ENCODE assay signal across 19 cellular contexts in genomic region chr16:67403976-67404555, GRCh38. TPM values are rescaled to one million over a fixed set of nuclear protein-coding genes. Genes with fewer than 3 reads are reported as not detected.
DNase-seq lines count a peak whose midpoint lies in the region; ATAC-seq and TF ChIP-seq lines count a peak whose summit lies in the region.
"Had no signal": no experiment of that assay in that cellular context is flagged by ENCODE, and none has a peak within 500 bp of the region (broad histone marks: within the 10 kb centered on the region; RNA-seq: fewer than 3 reads in every experiment).

No MANE protein-coding gene starts in this region.

- TF ChIP-seq CTCF in upper lobe of right lung (IDR thresholded peaks at IDR 0.05): no peak
- TF ChIP-seq CTCF in BE2C (IDR thresholded peaks at IDR 0.05; ENCODE audit: low read depth, low read length): no peak

- H3K36me3 Mint-ChIP-seq in T-helper 2 cell treated with Interferon-gamma antibody and Interleukin-4, amounts not matched to agents 5 μg/mL and 100 μg/mL, for 36 hours (ENCODE audit: low read depth): no peaks in the 10 kb centered on the region
- H3K36me3 Mint-ChIP-seq: CD14-positive monocyte had no signal

- H3K9me3 ChIP-seq in mucosa of stomach (ENCODE audit: control insufficient read depth, low read length) (no peaks in the 10 kb centered on the region), upper lobe of right lung (no peaks in the 10 kb centered on the region), BE2C (no peaks in the 10 kb centered on the region)
- H3K9me3 ChIP-seq: adrenal gland, tibial artery had no signal

- intact Hi-C loops in upper lobe of right lung (cut with DNase I): no loop called here

- H3K27ac ChIP-seq in epithelial cell of prostate (peak overlapping the region; percentile 96), upper lobe of right lung (peak overlapping the region; percentile 55)
- H3K27ac ChIP-seq: adrenal gland, tibial artery had no signal

- peaks cover 9% of the 10 kb centered on the region for H3K27me3 Mint-ChIP-seq in T-helper 2 cell treated with Interferon-gamma antibody and Interleukin-4, amounts not matched to agents 5 μg/mL and 100 μg/mL, for 36 hours (ENCODE audit: low read depth)

- no peaks in the 10 kb centered on the region for H3K36me3 ChIP-seq in mucosa of stomach (ENCODE audit: control insufficient read depth, insufficient read depth, low read length)
- H3K36me3 ChIP-seq in upper lobe of right lung: no peaks in the 10 kb centered on the region
- H3K36me3 ChIP-seq in BE2C: no peaks in the 10 kb centered on the region
- H3K36me3 ChIP-seq: adrenal gland had no signal

- DNase-seq in T-helper 2 cell treated with Interferon-gamma antibody and Interleukin-4, amounts not matched to agents 5 μg/mL and 100 μg/mL, for 36 hours (ENCODE audit: low spot score): no peak
- DNase-seq in T-helper 2 cell: no peak
- DNase-seq in epithelial cell of prostate (ENCODE audit: low read depth, low spot score): no peak
- DNase-seq in upper lobe of right lung: no peak
- DNase-seq in BE2C: no peak
- DNase-seq in SW480 (ENCODE audit: low spot score): no peak
- DNase-seq: adrenal gland; caudate nucleus; effector memory CD4-positive, alpha-beta T cell; hippocampal formation; NCI-H1694 treated with DMSO at 0.1 percent for 48 hours; NCI-H446 treated with DMSO at 0.1 percent for 48 hours; NK-92 treated with Interleukin-12 subunit alpha and Interleukin-12 subunit beta, amount 100 ng/mL, for 24 hours; tibial artery had no signal

- H3K4me3 Mint-ChIP-seq in T-helper 2 cell treated with Interferon-gamma antibody and Interleukin-4, amounts not matched to agents 5 μg/mL and 100 μg/mL, for 36 hours: no peak overlapping the region
- H3K4me3 Mint-ChIP-seq: CD14-positive monocyte had no signal

- H3K4me1 ChIP-seq in mucosa of stomach (ENCODE audit: control insufficient read depth, insufficient read depth, low read length): peaks cover 37% of the 10 kb centered on the region
- H3K4me1 ChIP-seq in upper lobe of right lung: peaks cover 10% of the 10 kb centered on the region
- peaks cover 17% of the 10 kb centered on the region for H3K4me1 ChIP-seq in BE2C

- H3K4me3 ChIP-seq in mucosa of stomach (ENCODE audit: low read length) (no peak overlapping the region), upper lobe of right lung (no peak overlapping the region), BE2C (ENCODE audit: low read depth, low read length) (no peak overlapping the region)
- H3K4me3 ChIP-seq: adrenal gland, tibial artery had no signal

- peaks cover 2% of the 10 kb centered on the region for H3K4me1 Mint-ChIP-seq in T-helper 2 cell treated with Interferon-gamma antibody and Interleukin-4, amounts not matched to agents 5 μg/mL and 100 μg/mL, for 36 hours (ENCODE audit: low read depth)

- peak overlapping the region; percentile 26 for H3K27ac Mint-ChIP-seq in T-helper 2 cell treated with Interferon-gamma antibody and Interleukin-4, amounts not matched to agents 5 μg/mL and 100 μg/mL, for 36 hours

- no peaks in the 10 kb centered on the region for H3K9me3 Mint-ChIP-seq in T-helper 2 cell treated with Interferon-gamma antibody and Interleukin-4, amounts not matched to agents 5 μg/mL and 100 μg/mL, for 36 hours

- H3K27me3 ChIP-seq in mucosa of stomach (ENCODE audit: control insufficient read depth, insufficient read depth, low read length): no peaks in the 10 kb centered on the region
- no peaks in the 10 kb centered on the region for H3K27me3 ChIP-seq in upper lobe of right lung
- H3K27me3 ChIP-seq in BE2C: no peaks in the 10 kb centered on the region
- H3K27me3 ChIP-seq: adrenal gland had no signal

- no peak for ATAC-seq in upper lobe of right lung
- no peak for ATAC-seq in HG02678 (IDR thresholded peaks at IDR 0.05; ENCODE audit: unreplicated experiment)

- peak overlapping the region; percentile 58 for H3K9ac ChIP-seq in mucosa of stomach (ENCODE audit: low read length)

RNA-seq across cellular contexts. Expression of gene TPPP3, which starts 10.8 kb away (rescaled TPM):
- total RNA-seq in upper lobe of right lung: 29.7 TPM
- polyA plus RNA-seq in BE2C (2012; ENCODE audit: insufficient read depth, insufficient read length, low read depth): 28.0 TPM
- total RNA-seq: HT1080; T-helper 1 cell treated with Interleukin-12 subunit alpha and Interleukin-12 subunit beta and Interleukin-4 antibody, amounts not matched to agents 30 ng/mL and 1 ng/mL, for 36 hours had no signal

RNA-seq across cellular contexts. Expression of gene ZDHHC1, which starts 12.2 kb away (rescaled TPM):
- total RNA-seq in upper lobe of right lung: 11.1 TPM
- polyA plus RNA-seq in BE2C (2012; ENCODE audit: insufficient read depth, insufficient read length, low read depth): 4.9 TPM

RNA-seq across cellular contexts. Expression of gene HSD11B2, which starts 26.9 kb away (rescaled TPM):
- total RNA-seq in upper lobe of right lung: 2.2 TPM
- polyA plus RNA-seq in BE2C (2012; ENCODE audit: insufficient read depth, insufficient read length, low read depth): 1.1 TPM
- total RNA-seq: T-helper 1 cell treated with Interleukin-12 subunit alpha and Interleukin-12 subunit beta and Interleukin-4 antibody, amounts not matched to agents 30 ng/mL and 1 ng/mL, for 36 hours had no signal
- polyA plus RNA-seq: CD14-positive monocyte had no signal
